ENCODE assay signal across 17 cellular contexts in the genomic region with DNA sequence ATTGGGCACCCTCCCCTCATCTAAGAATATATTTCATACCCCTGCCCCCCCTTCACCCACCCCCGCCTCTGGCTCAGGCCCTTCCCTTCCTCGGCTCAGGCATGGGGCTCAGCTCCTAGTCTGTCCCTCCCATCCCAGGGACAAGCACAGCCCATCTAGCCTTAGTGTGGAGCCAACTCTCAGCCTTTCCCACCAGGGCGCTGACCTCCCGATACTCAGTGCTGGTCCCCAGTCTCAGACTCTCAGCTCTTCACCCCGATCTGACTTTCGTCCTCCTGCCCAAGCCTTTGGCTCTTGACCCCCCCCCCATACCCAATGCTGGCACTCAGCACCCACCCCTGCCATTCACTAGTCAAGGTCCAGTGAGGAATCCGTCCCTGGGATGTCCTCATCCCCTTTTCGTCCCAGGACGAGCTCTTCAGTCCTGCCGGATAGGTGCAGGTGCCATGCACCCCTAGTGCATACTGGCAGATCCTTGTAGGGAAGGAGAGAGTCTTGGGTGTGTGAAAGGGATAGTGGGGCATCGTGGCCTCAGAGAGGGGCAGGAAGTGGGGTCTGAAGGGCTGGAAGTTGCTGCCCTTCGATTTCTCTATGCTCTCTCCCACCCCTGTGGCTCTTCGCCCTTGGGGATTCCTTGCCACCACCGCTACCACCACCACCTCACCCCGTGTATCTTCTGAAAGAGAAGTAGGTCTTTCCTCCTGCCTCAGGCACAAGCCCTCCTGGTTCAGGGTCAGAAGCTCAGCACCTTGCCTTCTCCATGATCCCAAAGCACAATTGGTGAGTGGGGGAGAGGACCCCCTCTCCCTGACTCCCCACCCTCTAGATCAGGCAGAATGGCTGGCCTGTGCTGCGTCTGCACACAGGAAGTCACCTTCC. TPM values are rescaled to one million over a fixed set of nuclear protein-coding genes. Genes with fewer than 3 reads are reported as not detected.
DNase-seq lines count a peak whose midpoint lies in the region; ATAC-seq and TF ChIP-seq lines count a peak whose summit lies in the region.
"Had no signal": no experiment of that assay in that cellular context is flagged by ENCODE, and none has a peak within 500 bp of the region (broad histone marks: within the 10 kb centered on the region; RNA-seq: fewer than 3 reads in every experiment).

No MANE protein-coding gene starts in this region.

- intact Hi-C loops in dendritic cell treated with granulocyte-macrophage colony-stimulating factor and Interleukin-4, amounts not matched to agents 40 ng/mL and 50 ng/mL, for 4 days (cut with micrococcal nuclease), result loop anchor here (5.0 kb wide), 1 partner anchor 36 kb away; no protein-coding TSS in a partner anchor

- H3K27me3 Mint-ChIP-seq in activated CD4-positive, alpha-beta T cell treated with anti-CD3 and anti-CD28 coated beads, Interleukin-2, amount 10 ng/mL, durations not matched to agents 7 days and 5 days, result peaks cover 49% of the 10 kb centered on the region
- H3K27me3 Mint-ChIP-seq in HFFc6 (ENCODE audit: insufficient read depth), result peaks cover 63% of the 10 kb centered on the region
- H3K27me3 Mint-ChIP-seq in dendritic cell treated with granulocyte-macrophage colony-stimulating factor and Interleukin-4, amounts not matched to agents 40 ng/mL and 50 ng/mL, for 4 days, result peaks cover 79% of the 10 kb centered on the region

- no peak overlapping the region for H3K4me3 ChIP-seq in osteoblast (ENCODE audit: insufficient read depth, low read length)
- H3K4me3 ChIP-seq: PC-9 had no signal

- DNase-seq in activated CD4-positive, alpha-beta T cell treated with anti-CD3 and anti-CD28 coated beads, Interleukin-2, amount 10 ng/mL, durations not matched to agents 7 days and 5 days, result no peak
- no peak for DNase-seq in activated CD4-positive, alpha-beta T cell treated with anti-CD3 and anti-CD28 coated beads, Interleukin-2, amount 50 U/mL, for 1 hour
- no peak for DNase-seq in HFFc6
- peak; percentile 52 for DNase-seq in osteoblast (ENCODE audit: insufficient read length, low spot score, missing footprints)
- DNase-seq in NCI-H2171 treated with DMSO at 0.1 percent for 48 hours (lab: John Stamatoyannopoulos, UW), result no peak
- DNase-seq: ACHN; amniotic stem cell; DMS79 treated with DMSO at 0.1 percent for 48 hours; esophagus squamous epithelium; NCI-H1092 treated with DMSO at 0.1 percent for 48 hours; NCI-H226; PC-9; stimulated activated CD4-positive, alpha-beta T cell treated with anti-CD3 and anti-CD28 coated beads, Interleukin-15, amount 100 ng/mL, for 24 hours had no signal

- H3K27me3 ChIP-seq in osteoblast (ENCODE audit: insufficient read depth, low read length), result peaks cover 63% of the 10 kb centered on the region

- no peak for TF ChIP-seq CTCF in HFFc6 (IDR thresholded peaks at IDR 0.05)
- TF ChIP-seq CTCF in osteoblast (IDR thresholded peaks at IDR 0.05; ENCODE audit: extremely low read depth, low read depth, low read length), result no peak

- H3K4me1 ChIP-seq in osteoblast (ENCODE audit: insufficient read depth, low read length), result no peaks in the 10 kb centered on the region

- no peak overlapping the region for H2AFZ ChIP-seq in osteoblast (ENCODE audit: low read length)
- H2AFZ ChIP-seq: PC-9 had no signal

- no peak overlapping the region for H3K4me2 ChIP-seq in osteoblast (ENCODE audit: insufficient read depth, low read length)
- H3K4me2 ChIP-seq: PC-9 had no signal

- H3K27ac ChIP-seq in osteoblast (ENCODE audit: low read depth, low read length), result no peak overlapping the region
- H3K27ac ChIP-seq: coronary artery, esophagus squamous epithelium, PC-9 had no signal

- H3K9me3 ChIP-seq in osteoblast (ENCODE audit: low read depth, low read length), result no peaks in the 10 kb centered on the region
- H3K9me3 ChIP-seq: esophagus squamous epithelium had no signal

- H3K4me1 Mint-ChIP-seq in activated CD4-positive, alpha-beta T cell treated with anti-CD3 and anti-CD28 coated beads, Interleukin-2, amount 10 ng/mL, durations not matched to agents 7 days and 5 days, result peaks cover 15% of the 10 kb centered on the region
- H3K4me1 Mint-ChIP-seq in HFFc6 (ENCODE audit: low read depth), result no peaks in the 10 kb centered on the region
- peaks cover 15% of the 10 kb centered on the region for H3K4me1 Mint-ChIP-seq in dendritic cell treated with granulocyte-macrophage colony-stimulating factor and Interleukin-4, amounts not matched to agents 40 ng/mL and 50 ng/mL, for 4 days (ENCODE audit: low read depth)

- H4K20me1 ChIP-seq in osteoblast (ENCODE audit: insufficient read depth, low read length), result no peaks in the 10 kb centered on the region

- no peaks in the 10 kb centered on the region for H3K36me3 ChIP-seq in osteoblast (ENCODE audit: insufficient read depth, low read length)
- H3K36me3 ChIP-seq: esophagus squamous epithelium had no signal

- peak overlapping the region; percentile 55 for H3K4me3 Mint-ChIP-seq in activated CD4-positive, alpha-beta T cell treated with anti-CD3 and anti-CD28 coated beads, Interleukin-2, amount 10 ng/mL, durations not matched to agents 7 days and 5 days
- peak overlapping the region; percentile 72 for H3K4me3 Mint-ChIP-seq in HFFc6
- H3K4me3 Mint-ChIP-seq in dendritic cell treated with granulocyte-macrophage colony-stimulating factor and Interleukin-4, amounts not matched to agents 40 ng/mL and 50 ng/mL, for 4 days, result no peak overlapping the region

- no peak overlapping the region for H3K27ac Mint-ChIP-seq in activated CD4-positive, alpha-beta T cell treated with anti-CD3 and anti-CD28 coated beads, Interleukin-2, amount 10 ng/mL, durations not matched to agents 7 days and 5 days
- no peak overlapping the region for H3K27ac Mint-ChIP-seq in HFFc6
- H3K27ac Mint-ChIP-seq in dendritic cell treated with granulocyte-macrophage colony-stimulating factor and Interleukin-4, amounts not matched to agents 40 ng/mL and 50 ng/mL, for 4 days, result peak overlapping the region; percentile 44

- no peaks in the 10 kb centered on the region for H3K79me2 ChIP-seq in osteoblast (ENCODE audit: insufficient read depth, low read length)

- no peaks in the 10 kb centered on the region for H3K36me3 Mint-ChIP-seq in activated CD4-positive, alpha-beta T cell treated with anti-CD3 and anti-CD28 coated beads, Interleukin-2, amount 10 ng/mL, durations not matched to agents 7 days and 5 days (ENCODE audit: low read depth)
- H3K36me3 Mint-ChIP-seq in HFFc6 (ENCODE audit: low read depth), result no peaks in the 10 kb centered on the region
- H3K36me3 Mint-ChIP-seq in dendritic cell treated with granulocyte-macrophage colony-stimulating factor and Interleukin-4, amounts not matched to agents 40 ng/mL and 50 ng/mL, for 4 days (ENCODE audit: low read depth), result no peaks in the 10 kb centered on the region

- ATAC-seq in HG02798 (IDR thresholded peaks at IDR 0.05; ENCODE audit: poor library complexity, unreplicated experiment) (no peak), HG03159 (IDR thresholded peaks at IDR 0.05; ENCODE audit: unreplicated experiment) (no peak)

- POLR2A ChIA-PET in activated CD4-positive, alpha-beta T cell treated with anti-CD3 and anti-CD28 coated beads, Interleukin-2, amount 10 ng/mL, durations not matched to agents 7 days and 5 days (lab: Charles Lee), result no interaction called here

- CTCF ChIA-PET in activated CD4-positive, alpha-beta T cell treated with anti-CD3 and anti-CD28 coated beads, Interleukin-2, amount 10 ng/mL, durations not matched to agents 7 days and 5 days (lab: Charles Lee), result interaction anchor here (0.6 to 7.1 kb wide), 27 partner anchors 8 to 369 kb away, joined by 3 to 145 read pairs (median 4); partner anchors contain the start of genes SPCS2 and XRRA1

- H3K9me3 Mint-ChIP-seq in activated CD4-positive, alpha-beta T cell treated with anti-CD3 and anti-CD28 coated beads, Interleukin-2, amount 10 ng/mL, durations not matched to agents 7 days and 5 days, result no peaks in the 10 kb centered on the region
- H3K9me3 Mint-ChIP-seq in HFFc6, result no peaks in the 10 kb centered on the region
- no peaks in the 10 kb centered on the region for H3K9me3 Mint-ChIP-seq in dendritic cell treated with granulocyte-macrophage colony-stimulating factor and Interleukin-4, amounts not matched to agents 40 ng/mL and 50 ng/mL, for 4 days

RNA-seq across cellular contexts. Expression of gene TPBGL, which starts 2.4 kb away (rescaled TPM):
- under 1 TPM in 1 of 2 experiments, not detected in 1; 0.06 TPM for total RNA-seq in activated CD4-positive, alpha-beta T cell treated with anti-CD3 and anti-CD28 coated beads, Interleukin-2, amount 10 ng/mL, durations not matched to agents 7 days and 5 days
- not detected for total RNA-seq in HFFc6 (2021; fragmentation: NEBNext Ultra II Directional; extraction: Animal tissue kit (Norgen Biotek cat#: 25700))
- not detected in 2 replicates for total RNA-seq in osteoblast
- total RNA-seq: PC-9 had no signal
